In the genomic region with DNA sequence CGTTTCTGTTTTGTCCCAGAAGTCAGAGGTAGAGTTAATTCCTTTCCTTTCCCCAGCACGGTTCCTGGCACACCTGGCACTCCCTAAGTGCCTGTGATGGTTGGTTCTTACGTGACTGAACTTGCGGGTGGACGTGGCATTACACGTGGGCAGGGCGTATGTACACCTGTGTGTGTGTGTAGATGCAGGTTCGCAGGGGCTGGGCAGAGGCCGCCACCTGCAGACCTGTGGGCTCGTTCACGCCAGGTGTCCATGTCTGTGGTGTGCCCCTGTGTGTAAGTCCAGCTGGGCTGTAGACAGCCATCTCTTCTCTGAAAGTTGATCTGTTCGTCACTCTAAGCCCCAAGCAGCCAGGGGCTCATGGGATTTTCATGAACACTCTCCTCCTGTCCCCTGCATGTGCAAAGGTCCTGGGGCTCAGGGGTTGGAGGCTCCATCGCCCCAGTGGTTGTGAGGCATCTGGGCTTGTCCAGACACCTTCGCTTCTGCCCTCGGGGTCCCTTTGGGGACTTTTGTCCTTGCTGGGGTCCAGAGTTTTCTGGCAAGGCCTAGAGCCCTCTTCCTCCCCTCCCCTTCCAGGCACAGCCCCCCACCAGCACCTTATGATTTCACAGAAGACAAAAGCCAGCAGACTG, we compare ENCODE assay signal across 14 cellular contexts.
"Had no signal": no experiment of that assay in that cellular context is flagged by ENCODE, and none has a peak within 500 bp of the region (broad histone marks: within the 10 kb centered on the region; RNA-seq: fewer than 3 reads in every experiment).

No MANE protein-coding gene starts in this region.

- ATAC-seq: activated CD8-positive, alpha-beta T cell treated with anti-CD3 and anti-CD28 coated beads, Interleukin-2, amount 10 ng/mL, durations not matched to agents 7 days and 5 days; pancreas had no signal

- H3K27me3 ChIP-seq: pancreas had no signal

- H3K27ac ChIP-seq: esophagus muscularis mucosa, pancreas, uterus, WERI-Rb-1 had no signal

- H3K9me3 Mint-ChIP-seq: activated naive CD8-positive, alpha-beta T cell treated with anti-CD3 and anti-CD28 coated beads, Interleukin-2, amount 10 ng/mL, durations not matched to agents 7 days and 5 days; memory B cell had no signal

- H3K36me3 Mint-ChIP-seq: activated naive CD8-positive, alpha-beta T cell treated with anti-CD3 and anti-CD28 coated beads, Interleukin-2, amount 10 ng/mL, durations not matched to agents 7 days and 5 days; memory B cell had no signal

- FAIRE-seq: endometrium, islet of Langerhans, pancreas had no signal

- H3K4me3 Mint-ChIP-seq: activated CD8-positive, alpha-beta T cell treated with anti-CD3 and anti-CD28 coated beads, Interleukin-2, amount 10 ng/mL, durations not matched to agents 7 days and 5 days; activated naive CD8-positive, alpha-beta T cell treated with anti-CD3 and anti-CD28 coated beads, Interleukin-2, amount 10 ng/mL, durations not matched to agents 7 days and 5 days; memory B cell had no signal

- H3K27ac Mint-ChIP-seq: activated CD8-positive, alpha-beta T cell treated with anti-CD3 and anti-CD28 coated beads, Interleukin-2, amount 10 ng/mL, durations not matched to agents 7 days and 5 days; activated naive CD8-positive, alpha-beta T cell treated with anti-CD3 and anti-CD28 coated beads, Interleukin-2, amount 10 ng/mL, durations not matched to agents 7 days and 5 days; memory B cell had no signal

- H3K4me3 ChIP-seq: esophagus muscularis mucosa, pancreas, uterus had no signal

- H3K36me3 ChIP-seq: esophagus muscularis mucosa, pancreas, uterus, WERI-Rb-1 had no signal

- H3K9me3 ChIP-seq: esophagus muscularis mucosa, pancreas, uterus had no signal

- DNase-seq: activated CD4-positive, alpha-beta T cell treated with anti-CD3 and anti-CD28 coated beads for 4 hours; activated CD8-positive, alpha-beta memory T cell treated with anti-CD3 and anti-CD28 coated beads, Interleukin-2, amount 50 U/mL, for 48 hours; activated CD8-positive, alpha-beta T cell treated with anti-CD3 and anti-CD28 coated beads, Interleukin-2, amount 10 ng/mL, durations not matched to agents 7 days and 5 days; activated naive CD8-positive, alpha-beta T cell treated with anti-CD3 and anti-CD28 coated beads, Interleukin-2, amount 10 ng/mL, durations not matched to agents 7 days and 5 days; anterior cingulate cortex; stimulated activated CD4-positive, alpha-beta T cell treated with anti-CD3 and anti-CD28 coated beads, Interleukin-15, amount 100 ng/mL, for 24 hours; stimulated activated CD4-positive, alpha-beta T cell treated with anti-CD3 and anti-CD28 coated beads, Interleukin-4, amount 100 ng/mL, for 4 hours; uterus had no signal
